Comparison of ENCODE assay signal across 1 cellular context in the genomic region with DNA sequence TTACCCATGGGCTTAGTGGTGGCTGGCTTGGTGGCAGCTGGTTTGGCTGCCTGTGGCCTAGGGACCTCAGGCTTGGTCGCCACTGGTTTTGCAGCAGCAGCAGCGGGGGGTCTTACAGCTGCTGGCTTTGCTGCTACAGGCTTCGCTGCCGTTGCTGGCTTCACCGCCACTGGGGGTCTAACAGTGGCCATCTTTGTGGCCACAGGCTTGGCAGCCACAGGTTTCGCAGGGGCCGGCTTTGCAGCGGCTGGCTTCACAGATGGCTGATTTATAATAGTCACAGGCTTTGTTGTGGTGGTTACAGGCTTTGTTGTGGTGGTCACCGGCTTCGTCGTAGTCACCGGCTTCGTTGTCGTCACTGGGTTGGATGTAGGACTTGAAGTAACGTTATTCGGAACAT.
TF ChIP-seq lines count a peak whose summit lies in the region.

No MANE protein-coding gene starts in this region.

TF ChIP-seq in IMR-90, 13 proteins besides CTCF, POLR2A, EP300 and RAD21 (continued from another document):
- TF ChIP-seq, protein P1, sequence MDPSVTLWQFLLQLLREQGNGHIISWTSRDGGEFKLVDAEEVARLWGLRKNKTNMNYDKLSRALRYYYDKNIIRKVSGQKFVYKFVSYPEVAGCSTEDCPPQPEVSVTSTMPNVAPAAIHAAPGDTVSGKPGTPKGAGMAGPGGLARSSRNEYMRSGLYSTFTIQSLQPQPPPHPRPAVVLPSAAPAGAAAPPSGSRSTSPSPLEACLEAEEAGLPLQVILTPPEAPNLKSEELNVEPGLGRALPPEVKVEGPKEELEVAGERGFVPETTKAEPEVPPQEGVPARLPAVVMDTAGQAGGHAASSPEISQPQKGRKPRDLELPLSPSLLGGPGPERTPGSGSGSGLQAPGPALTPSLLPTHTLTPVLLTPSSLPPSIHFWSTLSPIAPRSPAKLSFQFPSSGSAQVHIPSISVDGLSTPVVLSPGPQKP (IDR thresholded peaks at IDR 0.05; ENCODE audit: borderline replicate concordance, low read depth, low read length) = no peak
- TF ChIP-seq MXI1 (IDR thresholded peaks at IDR 0.05; ENCODE audit: borderline replicate concordance, low read depth, low read length) = no peak
- TF ChIP-seq MAZ (IDR thresholded peaks at IDR 0.05; ENCODE audit: borderline replicate concordance, low read depth, low read length) = no peak
- no peak for TF ChIP-seq RFX5 (IDR thresholded peaks at IDR 0.05; ENCODE audit: low read depth, low read length)
- TF ChIP-seq MAFK (IDR thresholded peaks at IDR 0.05; ENCODE audit: low read depth, low read length) = no peak
- TF ChIP-seq SMC3 (IDR thresholded peaks at IDR 0.05; ENCODE audit: low read depth, low read length) = no peak
- no peak for TF ChIP-seq RCOR1 (IDR thresholded peaks at IDR 0.05; ENCODE audit: insufficient replicate concordance, low read length)
- no peak for TF ChIP-seq CHD1 (IDR thresholded peaks at IDR 0.05; ENCODE audit: low read depth, low read length)
- TF ChIP-seq CEBPB (IDR thresholded peaks at IDR 0.05; ENCODE audit: low read depth, low read length) = no peak
- TF ChIP-seq, protein P2, sequence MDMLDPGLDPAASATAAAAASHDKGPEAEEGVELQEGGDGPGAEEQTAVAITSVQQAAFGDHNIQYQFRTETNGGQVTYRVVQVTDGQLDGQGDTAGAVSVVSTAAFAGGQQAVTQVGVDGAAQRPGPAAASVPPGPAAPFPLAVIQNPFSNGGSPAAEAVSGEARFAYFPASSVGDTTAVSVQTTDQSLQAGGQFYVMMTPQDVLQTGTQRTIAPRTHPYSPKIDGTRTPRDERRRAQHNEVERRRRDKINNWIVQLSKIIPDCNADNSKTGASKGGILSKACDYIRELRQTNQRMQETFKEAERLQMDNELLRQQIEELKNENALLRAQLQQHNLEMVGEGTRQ (IDR thresholded peaks at IDR 0.05; ENCODE audit: low read depth, low read length) = no peak
- no peak for TF ChIP-seq NFE2L2 (IDR thresholded peaks at IDR 0.05; ENCODE audit: low read depth, low read length)
- TF ChIP-seq BHLHE40 (IDR thresholded peaks at IDR 0.05; ENCODE audit: low read depth, low read length) = no peak
